ENCODE assay signal across 8 cellular contexts in genomic region chr12:131296136-131296535, GRCh38.
A peak's percentile ranks its signal among the peaks of the same experiment; 100 is the strongest.
DNase-seq lines count a peak whose midpoint lies in the region; ATAC-seq, FAIRE-seq and TF ChIP-seq lines count a peak whose summit lies in the region.
"Not testable (repeated sequence)": the region's sequence is repeated elsewhere in the genome, so short reads cannot be mapped to it uniquely, and the experiment has no call there.

No MANE protein-coding gene starts in this region.

- not testable (repeated sequence) for H3K9me3 ChIP-seq in osteoblast (ENCODE audit: low read depth, low read length); spleen; aorta (ENCODE audit: control insufficient read depth, low read length)

- not testable (repeated sequence) for H3K4me3 Mint-ChIP-seq in activated CD4-positive, alpha-beta memory T cell treated with anti-CD3 and anti-CD28 coated beads, Interleukin-2, amount 10 ng/mL, durations not matched to agents 7 days and 5 days

- 83 to 95% (median 88%) methylated on average over 6 of the region's 6 CpGs for WGBS in spleen, 5 donors
- WGBS in aorta, 2 donors: 91 to 92% methylated on average over 6 of the region's 6 CpGs

- not testable (repeated sequence) for TF ChIP-seq CTCF in osteoblast (IDR thresholded peaks at IDR 0.05; ENCODE audit: extremely low read depth, low read depth, low read length); spleen (IDR thresholded peaks at IDR 0.05 in 8 of 11, conservative IDR thresholded peaks at IDR 0.05 in 3 of 11)

- not testable (repeated sequence) for DNase-seq in HTR-8/SVneo (ENCODE audit: insufficient read length, low spot score)
- peak; percentile 3 for DNase-seq in activated CD4-positive, alpha-beta memory T cell treated with anti-CD3 and anti-CD28 coated beads, Interleukin-2, amount 10 ng/mL, durations not matched to agents 7 days and 5 days
- peak; percentile 2 for DNase-seq in dedifferentiated amniotic fluid mesenchymal stem cell (ENCODE audit: extremely low spot score)
- peak; percentile 14 for DNase-seq in cardiac septum (ENCODE audit: low spot score)
- peak; percentile 44 for DNase-seq in left lobe of liver (ENCODE audit: low spot score)
- DNase-seq in osteoblast (ENCODE audit: insufficient read length, low spot score, missing footprints): peak; percentile 82
- peak; percentile 47 for DNase-seq in spleen
- DNase-seq in aorta: peak; percentile 26 to 55

- not testable (repeated sequence) for H3K27me3 ChIP-seq in osteoblast (ENCODE audit: insufficient read depth, low read length); spleen (replicated peaks in 1 of 7); aorta (ENCODE audit: control insufficient read depth in 1 of 2, insufficient read depth in 2 of 2, low read length in 1 of 2)

- H3K27me3 Mint-ChIP-seq in activated CD4-positive, alpha-beta memory T cell treated with anti-CD3 and anti-CD28 coated beads, Interleukin-2, amount 10 ng/mL, durations not matched to agents 7 days and 5 days: not testable (repeated sequence)

- H3K4me2 ChIP-seq in osteoblast (ENCODE audit: insufficient read depth, low read length): not testable (repeated sequence)

- not testable (repeated sequence) for H4K20me1 ChIP-seq in osteoblast (ENCODE audit: insufficient read depth, low read length)

- H3K27ac Mint-ChIP-seq in activated CD4-positive, alpha-beta memory T cell treated with anti-CD3 and anti-CD28 coated beads, Interleukin-2, amount 10 ng/mL, durations not matched to agents 7 days and 5 days: not testable (repeated sequence)

- not testable (repeated sequence) for H3K4me3 ChIP-seq in osteoblast (ENCODE audit: insufficient read depth, low read length); spleen; aorta (ENCODE audit: low read length in 2 of 2)

- H3K36me3 Mint-ChIP-seq in activated CD4-positive, alpha-beta memory T cell treated with anti-CD3 and anti-CD28 coated beads, Interleukin-2, amount 10 ng/mL, durations not matched to agents 7 days and 5 days (ENCODE audit: low read depth): not testable (repeated sequence)

- POLR2A ChIA-PET in activated CD4-positive, alpha-beta memory T cell treated with anti-CD3 and anti-CD28 coated beads, Interleukin-2, amount 10 ng/mL, durations not matched to agents 7 days and 5 days (lab: Charles Lee): not testable (repeated sequence)

- ATAC-seq in left lobe of liver: peak; percentile 10
- ATAC-seq in aorta (ENCODE audit: low FRiP score): not testable (repeated sequence)

- not testable (repeated sequence) for H2AFZ ChIP-seq in osteoblast (ENCODE audit: low read length)

- H3K27ac ChIP-seq in osteoblast (ENCODE audit: low read depth, low read length); spleen; aorta (ENCODE audit: low read depth in 1 of 2, low read length in 2 of 2): not testable (repeated sequence)

- H3K4me1 ChIP-seq in osteoblast (ENCODE audit: insufficient read depth, low read length); spleen; aorta (ENCODE audit: control insufficient read depth in 1 of 2, insufficient read depth in 2 of 2, low read length in 2 of 2): not testable (repeated sequence)

- H3K79me2 ChIP-seq in osteoblast (ENCODE audit: insufficient read depth, low read length): not testable (repeated sequence)

- H3K9me3 Mint-ChIP-seq in activated CD4-positive, alpha-beta memory T cell treated with anti-CD3 and anti-CD28 coated beads, Interleukin-2, amount 10 ng/mL, durations not matched to agents 7 days and 5 days: not testable (repeated sequence)

- CTCF ChIA-PET in activated CD4-positive, alpha-beta memory T cell treated with anti-CD3 and anti-CD28 coated beads, Interleukin-2, amount 10 ng/mL, durations not matched to agents 7 days and 5 days (lab: Charles Lee): not testable (repeated sequence)

- FAIRE-seq in HTR-8/SVneo (lab: Jason Lieb, UNC): peak; percentile 69

- intact Hi-C loops in cardiac septum (cut with DNase I): not testable (repeated sequence)
- intact Hi-C loops in spleen (cut with DNase I; ENCODE audit: low total_unique reads): loop anchor here (10.0 kb wide), 1 partner anchor 369 kb away; no protein-coding TSS in a partner anchor
- intact Hi-C loops in aorta (cut with DNase I): loop anchor here in 1 of 2 donors (10.0 kb wide), 1 partner anchor 369 kb away; no protein-coding TSS in a partner anchor

- TF ChIP-seq POLR2A in spleen (IDR thresholded peaks at IDR 0.05): not testable (repeated sequence)

- not testable (repeated sequence) for H3K4me1 Mint-ChIP-seq in activated CD4-positive, alpha-beta memory T cell treated with anti-CD3 and anti-CD28 coated beads, Interleukin-2, amount 10 ng/mL, durations not matched to agents 7 days and 5 days

- H3K36me3 ChIP-seq in osteoblast (ENCODE audit: insufficient read depth, low read length); spleen; aorta (ENCODE audit: control insufficient read depth in 1 of 2, insufficient read depth in 2 of 2, low read length in 1 of 2): not testable (repeated sequence)
